Comparison of ENCODE assay signal across 1 cellular context in the genomic region with DNA sequence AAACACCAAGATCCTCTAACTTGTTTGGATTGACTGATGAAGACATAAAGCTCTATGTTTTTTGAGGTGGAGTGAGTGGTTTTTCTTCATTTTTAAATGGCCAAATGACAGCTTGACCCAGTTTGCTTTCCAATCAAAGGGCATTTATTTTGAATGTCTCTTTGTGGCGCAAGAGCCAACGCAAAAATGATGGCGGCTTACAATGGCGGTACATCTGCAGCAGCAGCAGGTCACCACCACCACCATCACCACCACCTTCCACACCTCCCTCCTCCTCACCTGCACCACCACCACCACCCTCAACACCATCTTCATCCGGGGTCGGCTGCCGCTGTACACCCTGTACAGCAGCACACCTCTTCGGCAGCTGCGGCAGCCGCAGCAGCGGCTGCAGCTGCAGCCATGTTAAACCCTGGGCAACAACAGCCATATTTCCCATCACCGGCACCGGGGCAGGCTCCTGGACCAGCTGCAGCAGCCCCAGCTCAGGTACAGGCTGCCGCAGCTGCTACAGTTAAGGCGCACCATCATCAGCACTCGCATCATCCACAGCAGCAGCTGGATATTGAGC.
TF ChIP-seq lines count a peak whose summit lies in the region.

No MANE protein-coding gene starts in this region.

TF ChIP-seq in K562, 482 proteins besides CTCF, POLR2A, EP300 and RAD21 (continued from another document):
- TF ChIP-seq, protein P1, sequence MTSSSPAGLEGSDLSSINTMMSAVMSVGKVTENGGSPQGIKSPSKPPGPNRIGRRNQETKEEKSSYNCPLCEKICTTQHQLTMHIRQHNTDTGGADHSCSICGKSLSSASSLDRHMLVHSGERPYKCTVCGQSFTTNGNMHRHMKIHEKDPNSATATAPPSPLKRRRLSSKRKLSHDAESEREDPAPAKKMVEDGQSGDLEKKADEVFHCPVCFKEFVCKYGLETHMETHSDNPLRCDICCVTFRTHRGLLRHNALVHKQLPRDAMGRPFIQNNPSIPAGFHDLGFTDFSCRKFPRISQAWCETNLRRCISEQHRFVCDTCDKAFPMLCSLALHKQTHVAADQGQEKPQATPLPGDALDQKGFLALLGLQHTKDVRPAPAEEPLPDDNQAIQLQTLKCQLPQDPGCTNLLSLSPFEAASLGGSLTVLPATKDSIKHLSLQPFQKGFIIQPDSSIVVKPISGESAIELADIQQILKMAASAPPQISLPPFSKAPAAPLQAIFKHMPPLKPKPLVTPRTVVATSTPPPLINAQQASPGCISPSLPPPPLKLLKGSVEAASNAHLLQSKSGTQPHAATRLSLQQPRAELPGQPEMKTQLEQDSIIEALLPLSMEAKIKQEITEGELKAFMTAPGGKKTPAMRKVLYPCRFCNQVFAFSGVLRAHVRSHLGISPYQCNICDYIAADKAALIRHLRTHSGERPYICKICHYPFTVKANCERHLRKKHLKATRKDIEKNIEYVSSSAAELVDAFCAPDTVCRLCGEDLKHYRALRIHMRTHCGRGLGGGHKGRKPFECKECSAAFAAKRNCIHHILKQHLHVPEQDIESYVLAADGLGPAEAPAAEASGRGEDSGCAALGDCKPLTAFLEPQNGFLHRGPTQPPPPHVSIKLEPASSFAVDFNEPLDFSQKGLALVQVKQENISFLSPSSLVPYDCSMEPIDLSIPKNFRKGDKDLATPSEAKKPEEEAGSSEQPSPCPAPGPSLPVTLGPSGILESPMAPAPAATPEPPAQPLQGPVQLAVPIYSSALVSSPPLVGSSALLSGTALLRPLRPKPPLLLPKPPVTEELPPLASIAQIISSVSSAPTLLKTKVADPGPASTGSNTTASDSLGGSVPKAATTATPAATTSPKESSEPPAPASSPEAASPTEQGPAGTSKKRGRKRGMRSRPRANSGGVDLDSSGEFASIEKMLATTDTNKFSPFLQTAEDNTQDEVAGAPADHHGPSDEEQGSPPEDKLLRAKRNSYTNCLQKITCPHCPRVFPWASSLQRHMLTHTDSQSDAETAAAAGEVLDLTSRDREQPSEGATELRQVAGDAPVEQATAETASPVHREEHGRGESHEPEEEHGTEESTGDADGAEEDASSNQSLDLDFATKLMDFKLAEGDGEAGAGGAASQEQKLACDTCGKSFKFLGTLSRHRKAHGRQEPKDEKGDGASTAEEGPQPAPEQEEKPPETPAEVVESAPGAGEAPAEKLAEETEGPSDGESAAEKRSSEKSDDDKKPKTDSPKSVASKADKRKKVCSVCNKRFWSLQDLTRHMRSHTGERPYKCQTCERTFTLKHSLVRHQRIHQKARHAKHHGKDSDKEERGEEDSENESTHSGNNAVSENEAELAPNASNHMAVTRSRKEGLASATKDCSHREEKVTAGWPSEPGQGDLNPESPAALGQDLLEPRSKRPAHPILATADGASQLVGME (CRISPR knock-in tag; IDR thresholded peaks at IDR 0.05): 0 out of 2 replicates have a peak, but pooled peaks have one; percentile 44
- TF ChIP-seq RBFOX2 (IDR thresholded peaks at IDR 0.05; ENCODE audit: low read depth, low read length) (peak; percentile 47), HDAC2 (IDR thresholded peaks at IDR 0.05) (peak; percentile 47; the same call in 1 of the 2 replicates), POLR2G (IDR thresholded peaks at IDR 0.05; ENCODE audit: low read depth, low read length) (peak; percentile 41), RBBP5 (IDR thresholded peaks at IDR 0.05; ENCODE audit: borderline replicate concordance, insufficient read depth, low read length, poor library complexity, severe bottlenecking) (peak; percentile 65)
